Comparison of ENCODE assay signal across 10 cellular contexts in the genomic region with DNA sequence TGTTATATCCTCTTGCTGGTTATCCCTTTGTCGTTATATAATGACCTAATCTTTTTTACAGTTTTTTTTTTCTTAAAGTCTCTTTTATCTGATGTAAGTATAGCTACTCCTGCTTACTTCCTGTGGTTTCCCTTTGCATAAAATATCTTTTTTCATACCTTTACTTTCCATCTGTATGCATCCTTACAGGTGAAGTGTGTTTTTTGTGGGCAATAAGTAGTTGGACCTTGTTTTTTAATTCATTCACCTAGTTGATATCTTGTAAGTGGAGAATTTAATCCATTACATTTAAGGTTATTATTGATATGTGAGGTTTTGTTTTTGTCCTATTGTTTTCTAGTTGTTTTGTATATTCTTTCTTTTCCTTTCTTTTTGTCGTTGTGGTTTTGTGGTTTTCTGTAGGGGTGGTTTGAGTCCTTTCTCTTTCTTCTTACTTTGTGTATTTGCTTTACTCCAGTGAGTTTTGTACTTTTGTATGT.
DNase-seq lines count a peak whose midpoint lies in the region; ATAC-seq and TF ChIP-seq lines count a peak whose summit lies in the region.
"Had no signal": no experiment of that assay in that cellular context is flagged by ENCODE, and none has a peak within 500 bp of the region (broad histone marks: within the 10 kb centered on the region; RNA-seq: fewer than 3 reads in every experiment).

No MANE protein-coding gene starts in this region.

- H3K27ac ChIP-seq in sigmoid colon = no peak overlapping the region
- H3K27ac ChIP-seq: lower lobe of right lung had no signal

- no peak for TF ChIP-seq POLR2A in sigmoid colon (IDR thresholded peaks at IDR 0.05)

- H3K27me3 Mint-ChIP-seq in activated T-helper 17 cell treated with anti-CD3 and anti-CD28 coated beads, Interleukin-2, amount 50 U/mL, for 72 hours = no peaks in the 10 kb centered on the region

- CTCF ChIA-PET in GM10248 (lab: Yijun Ruan, JAX) = no interaction called here

- peak overlapping the region; percentile 47 for H3K4me3 Mint-ChIP-seq in activated T-helper 17 cell treated with anti-CD3 and anti-CD28 coated beads, Interleukin-2, amount 50 U/mL, for 72 hours

- TF ChIP-seq EP300 in sigmoid colon (IDR thresholded peaks at IDR 0.05) = no peak

- POLR2A ChIA-PET in GM10248 (lab: Yijun Ruan, JAX) = no interaction called here

- H3K4me1 Mint-ChIP-seq in activated T-helper 17 cell treated with anti-CD3 and anti-CD28 coated beads, Interleukin-2, amount 50 U/mL, for 72 hours = peaks cover 30% of the 10 kb centered on the region

- peaks cover 72% of the 10 kb centered on the region for H3K36me3 Mint-ChIP-seq in activated T-helper 17 cell treated with anti-CD3 and anti-CD28 coated beads, Interleukin-2, amount 50 U/mL, for 72 hours (ENCODE audit: low read depth)

- H3K4me1 ChIP-seq in sigmoid colon = no peaks in the 10 kb centered on the region
- H3K4me1 ChIP-seq: lower lobe of right lung had no signal

- peak; percentile 75 for ATAC-seq in GM19438 (IDR thresholded peaks at IDR 0.05; ENCODE audit: low read depth, unreplicated experiment)
- ATAC-seq in HG03175 (IDR thresholded peaks at IDR 0.05; ENCODE audit: unreplicated experiment) = peak; percentile 84
- ATAC-seq in activated T-helper 17 cell treated with anti-CD3 and anti-CD28 coated beads, Interleukin-2, amount 50 U/mL, for 72 hours (replicated peaks) = peak; percentile 31
- ATAC-seq: lower lobe of right lung had no signal

- H3K4me3 ChIP-seq in sigmoid colon (no peak overlapping the region), foreskin fibroblast (ENCODE audit: low read depth in 1 of 2, low read length in 2 of 2) (no peak overlapping the region)
- H3K4me3 ChIP-seq: lower lobe of right lung had no signal

- DNase-seq in GM10248 (ENCODE audit: extremely low spot score) (peak; percentile 41), sigmoid colon (no peak), foreskin fibroblast (no peak), HCEC 1CT (no peak)
- no peak for DNase-seq in stimulated activated CD4-positive, alpha-beta T cell treated with anti-CD3 and anti-CD28 coated beads, Interleukin-12 subunit alpha, Interleukin-12 subunit beta, amount 100 ng/mL, for 4 hours
- DNase-seq: lower lobe of right lung; stimulated activated CD4-positive, alpha-beta T cell treated with anti-CD3 and anti-CD28 coated beads, Interleukin-2, amount 100 ng/mL, for 24 hours had no signal

- WGBS in sigmoid colon, 2 donors = 41 to 86% methylated on average over 2 of the region's 2 CpGs

- intact Hi-C loops in sigmoid colon (cut with DNase I) = no loop called here

- H3K9me3 Mint-ChIP-seq in activated T-helper 17 cell treated with anti-CD3 and anti-CD28 coated beads, Interleukin-2, amount 50 U/mL, for 72 hours = no peaks in the 10 kb centered on the region

- no peaks in the 10 kb centered on the region for H3K9me3 ChIP-seq in sigmoid colon

- TF ChIP-seq CTCF in GM10248 (IDR thresholded peaks at IDR 0.05; ENCODE audit: control extremely low read depth, extremely low read depth, low read depth, missing control alignments) (no peak), sigmoid colon (IDR thresholded peaks at IDR 0.05) (no peak), foreskin fibroblast (IDR thresholded peaks at IDR 0.05; ENCODE audit: low read depth, low read length) (no peak)

- H3K36me3 ChIP-seq in sigmoid colon = no peaks in the 10 kb centered on the region
- H3K36me3 ChIP-seq: lower lobe of right lung had no signal

- peak overlapping the region; percentile 7 for H3K27ac Mint-ChIP-seq in activated T-helper 17 cell treated with anti-CD3 and anti-CD28 coated beads, Interleukin-2, amount 50 U/mL, for 72 hours

- H3K27me3 ChIP-seq in sigmoid colon = no peaks in the 10 kb centered on the region

Comparison
In these comparisons a context has a peak if more than half of its experiments do, and no peak if none do; other contexts are left out.
1. ATAC-seq: peak in every context shown above with its lines; median percentile 84 in HG03175; 75 in GM19438; 31 in activated T-helper 17 cell treated with anti-CD3 and anti-CD28 coated beads, Interleukin-2, amount 50 U/mL, for 72 hours.